In genomic region chr4:158826057-158826456, GRCh38 we compare ENCODE assay signal across 9 cellular contexts. TPM values are rescaled to one million over a fixed set of nuclear protein-coding genes. Genes with fewer than 3 reads are reported as not detected.
DNase-seq lines count a peak whose midpoint lies in the region; ATAC-seq and TF ChIP-seq lines count a peak whose summit lies in the region.
"Had no signal": no experiment of that assay in that cellular context is flagged by ENCODE, and none has a peak within 500 bp of the region (broad histone marks: within the 10 kb centered on the region; RNA-seq: fewer than 3 reads in every experiment).

No MANE protein-coding gene starts in this region.

- H3K27me3 ChIP-seq in skeletal muscle tissue (ENCODE audit: control insufficient read depth in 3 of 3, insufficient read depth in 3 of 3, low read length in 3 of 3) (no peaks in the 10 kb centered on the region), BE2C (no peaks in the 10 kb centered on the region)

- intact Hi-C loops in activated T-helper 2 cell treated with anti-CD3 and anti-CD28 coated beads, Interferon-gamma antibody, Interleukin-2, Interleukin-4, amounts not matched to agents 10 μg/mL and 5 μg/mL and 100 μg/mL, durations not matched to agents 14 hours and 24 hours and 36 hours (cut with micrococcal nuclease), result loop anchor here (2.0 to 5.0 kb wide), 2 partner anchors 15 to 154 kb away; partner anchors contain the start of genes C4orf46 and ETFDH

- H3K36me3 ChIP-seq in skeletal muscle tissue (ENCODE audit: control insufficient read depth in 3 of 3, insufficient read depth in 3 of 3, low read length in 3 of 3) (peaks cover 0 to 8% (median 8%) of the 10 kb centered on the region in 3 donors), BE2C (no peaks in the 10 kb centered on the region)

- peaks cover 63% of the 10 kb centered on the region for H3K4me1 Mint-ChIP-seq in activated T-helper 2 cell treated with anti-CD3 and anti-CD28 coated beads, Interferon-gamma antibody, Interleukin-2, Interleukin-4, amounts not matched to agents 10 μg/mL and 5 μg/mL and 100 μg/mL, durations not matched to agents 14 hours and 24 hours and 36 hours (ENCODE audit: low read depth)

- peak overlapping the region; percentile 53 for H3K27ac ChIP-seq in skeletal muscle tissue (ENCODE audit: low read depth, low read length)

- H3K9me3 Mint-ChIP-seq in activated T-helper 2 cell treated with anti-CD3 and anti-CD28 coated beads, Interferon-gamma antibody, Interleukin-2, Interleukin-4, amounts not matched to agents 10 μg/mL and 5 μg/mL and 100 μg/mL, durations not matched to agents 14 hours and 24 hours and 36 hours, result no peaks in the 10 kb centered on the region

- H3K9me3 ChIP-seq in skeletal muscle tissue (ENCODE audit: control insufficient read depth in 3 of 3, low read length in 3 of 3), result peaks cover 0 to 4% (median 2%) of the 10 kb centered on the region in 3 donors
- H3K9me3 ChIP-seq in BE2C, result no peaks in the 10 kb centered on the region

- peaks cover 23% of the 10 kb centered on the region for H3K36me3 Mint-ChIP-seq in activated T-helper 2 cell treated with anti-CD3 and anti-CD28 coated beads, Interferon-gamma antibody, Interleukin-2, Interleukin-4, amounts not matched to agents 10 μg/mL and 5 μg/mL and 100 μg/mL, durations not matched to agents 14 hours and 24 hours and 36 hours (ENCODE audit: low read depth)

- peak overlapping the region; percentile 65 for H3K27ac Mint-ChIP-seq in activated T-helper 2 cell treated with anti-CD3 and anti-CD28 coated beads, Interferon-gamma antibody, Interleukin-2, Interleukin-4, amounts not matched to agents 10 μg/mL and 5 μg/mL and 100 μg/mL, durations not matched to agents 14 hours and 24 hours and 36 hours

- DNase-seq in activated T-helper 2 cell treated with anti-CD3 and anti-CD28 coated beads, Interferon-gamma antibody, Interleukin-2, Interleukin-4, amounts not matched to agents 10 μg/mL and 5 μg/mL and 100 μg/mL, durations not matched to agents 14 hours and 24 hours and 36 hours (ENCODE audit: low spot score), result no peak
- DNase-seq in BE2C (no peak), inferior parietal cortex (ENCODE audit: extremely low spot score) (no peak), AG20443 (ENCODE audit: low spot score) (no peak)
- DNase-seq: NCI-H226 had no signal

- H3K4me3 Mint-ChIP-seq in activated T-helper 2 cell treated with anti-CD3 and anti-CD28 coated beads, Interferon-gamma antibody, Interleukin-2, Interleukin-4, amounts not matched to agents 10 μg/mL and 5 μg/mL and 100 μg/mL, durations not matched to agents 14 hours and 24 hours and 36 hours (ENCODE audit: low read depth), result peak overlapping the region; percentile 34

- H3K4me3 ChIP-seq in skeletal muscle tissue (ENCODE audit: low read length in 3 of 3) (no peak overlapping the region), BE2C (ENCODE audit: low read depth, low read length) (no peak overlapping the region)
- H3K4me3 ChIP-seq: skin epidermis had no signal

- peaks cover 47 to 53% (median 49%) of the 10 kb centered on the region in 3 donors for H3K4me1 ChIP-seq in skeletal muscle tissue (ENCODE audit: control insufficient read depth in 3 of 3, insufficient read depth in 3 of 3, low read length in 3 of 3)
- peaks cover 28% of the 10 kb centered on the region for H3K4me1 ChIP-seq in BE2C

- H3K27me3 Mint-ChIP-seq in activated T-helper 2 cell treated with anti-CD3 and anti-CD28 coated beads, Interferon-gamma antibody, Interleukin-2, Interleukin-4, amounts not matched to agents 10 μg/mL and 5 μg/mL and 100 μg/mL, durations not matched to agents 14 hours and 24 hours and 36 hours (ENCODE audit: low read depth), result no peaks in the 10 kb centered on the region

- TF ChIP-seq CTCF in BE2C (IDR thresholded peaks at IDR 0.05; ENCODE audit: low read depth, low read length), result no peak

- H3K9ac ChIP-seq in skeletal muscle tissue (ENCODE audit: low read depth in 1 of 3, low read length in 3 of 3), result peak overlapping the region; percentile 2 to 55 (median 10)

- ATAC-seq in GM19438 (IDR thresholded peaks at IDR 0.05; ENCODE audit: low read depth, unreplicated experiment) (peak; percentile 75), HG02970 (IDR thresholded peaks at IDR 0.05; ENCODE audit: low FRiP score, unreplicated experiment) (peak; percentile 51)

RNA-seq across cellular contexts. Expression of gene FNIP2, which starts 57.2 kb away (rescaled TPM):
- total RNA-seq in activated T-helper 2 cell treated with anti-CD3 and anti-CD28 coated beads, Interferon-gamma antibody, Interleukin-2, Interleukin-4, amounts not matched to agents 10 μg/mL and 5 μg/mL and 100 μg/mL, durations not matched to agents 14 hours and 24 hours and 36 hours, result 10.5 and 11.9 TPM in 2 replicates
- total RNA-seq in skeletal muscle tissue, result 21.4 TPM
- polyA plus RNA-seq in BE2C (2012; ENCODE audit: insufficient read depth, insufficient read length, low read depth), result 27.3 TPM
